In genomic region chr1:186715887-186716809, GRCh38 we compare ENCODE assay signal across 1 cellular context.
TF ChIP-seq lines count a peak whose summit lies in the region.

No MANE protein-coding gene starts in this region.

TF ChIP-seq in GM23338, 12 proteins besides CTCF, POLR2A, EP300 and RAD21 (continued from another document):
- TF ChIP-seq ZNF462 (CRISPR knock-in tag; IDR thresholded peaks at IDR 0.05) = no peak
- no peak for TF ChIP-seq ZNF331 (CRISPR knock-in tag; IDR thresholded peaks at IDR 0.05; ENCODE audit: low read depth)
- no peak for TF ChIP-seq EZH2 (IDR thresholded peaks at IDR 0.05; ENCODE audit: low read depth, unreplicated experiment)
- no peak for TF ChIP-seq POLR2AphosphoS5 (IDR thresholded peaks at IDR 0.05; ENCODE audit: low read depth)
- no peak for TF ChIP-seq CREB1 (CRISPR knock-in tag; IDR thresholded peaks at IDR 0.05; ENCODE audit: low read depth)
- no peak for TF ChIP-seq STAT1 (IDR thresholded peaks at IDR 0.05; ENCODE audit: unreplicated experiment)
- no peak for TF ChIP-seq REST (IDR thresholded peaks at IDR 0.05; ENCODE audit: unreplicated experiment)
- no peak for TF ChIP-seq EZH2phosphoT487 (IDR thresholded peaks at IDR 0.05; ENCODE audit: unreplicated experiment)
- no peak for TF ChIP-seq ETS1 (IDR thresholded peaks at IDR 0.05)
- TF ChIP-seq NANOG (IDR thresholded peaks at IDR 0.05; ENCODE audit: borderline replicate concordance) = no peak
TF ChIP-seq in GM23338: peak in this region for 0.
